ENCODE assay signal across 11 cellular contexts in the genomic region with DNA sequence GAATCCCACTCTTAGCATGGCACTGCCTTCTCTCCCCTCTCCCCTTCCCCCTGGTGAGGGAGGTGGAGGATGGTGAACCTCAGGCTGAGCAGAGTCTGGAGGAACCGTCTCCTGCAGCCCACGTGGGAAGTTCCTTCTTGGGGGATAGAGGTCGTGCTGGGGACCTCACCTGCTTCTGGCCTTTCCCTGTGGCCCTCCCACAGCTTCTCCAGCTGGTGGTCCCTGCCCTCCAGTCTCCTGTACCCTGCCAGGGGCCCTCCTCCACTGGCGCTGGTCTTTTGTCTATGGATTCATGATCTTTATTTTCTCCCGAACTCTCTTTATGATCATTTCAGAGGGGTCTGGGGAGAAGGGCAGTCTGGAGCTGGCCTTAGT. TPM values are rescaled to one million over a fixed set of nuclear protein-coding genes. Genes with fewer than 3 reads are reported as not detected.
A peak's percentile ranks its signal among the peaks of the same experiment; 100 is the strongest.
DNase-seq lines count a peak whose midpoint lies in the region; ATAC-seq, FAIRE-seq and TF ChIP-seq lines count a peak whose summit lies in the region.
"Had no signal": no experiment of that assay in that cellular context is flagged by ENCODE, and none has a peak within 500 bp of the region (broad histone marks: within the 10 kb centered on the region; RNA-seq: fewer than 3 reads in every experiment).

No MANE protein-coding gene starts in this region.

- H2AK5ac ChIP-seq in H9 (ENCODE audit: insufficient read length, low read length), result no peak overlapping the region

- H2BK12ac ChIP-seq in H9 (ENCODE audit: insufficient read length, low read depth, low read length), result no peak overlapping the region

- peaks cover 3% of the 10 kb centered on the region for H4K20me1 ChIP-seq in H9 (ENCODE audit: control insufficient read depth, insufficient read depth, insufficient read length)
- H4K20me1 ChIP-seq in astrocyte (ENCODE audit: insufficient read depth, low read length), result peaks cover 4% of the 10 kb centered on the region

- ATAC-seq in stimulated activated naive B cell treated with anti-CD40 and anti-IgM and Interleukin-4, amounts not matched to agents 10 μg/mL and 1 μg/mL and 100 μg/mL, for 72 hours (replicated peaks), result no peak
- ATAC-seq in HG03159 (IDR thresholded peaks at IDR 0.05; ENCODE audit: unreplicated experiment) (no peak), HG03196 (IDR thresholded peaks at IDR 0.05; ENCODE audit: unreplicated experiment) (no peak)

- no peak overlapping the region for H2BK5ac ChIP-seq in H9 (ENCODE audit: insufficient read length, low read length)

- no peak overlapping the region for H3K27ac Mint-ChIP-seq in H9
- H3K27ac Mint-ChIP-seq in astrocyte (ENCODE audit: unreplicated experiment), result no peak overlapping the region
- peak overlapping the region; percentile 37 for H3K27ac Mint-ChIP-seq in stimulated activated naive B cell treated with anti-CD40 and anti-IgM and Interleukin-4, amounts not matched to agents 10 μg/mL and 1 μg/mL and 100 μg/mL, for 72 hours

- WGBS in H9 (ENCODE audit: extremely low coverage, insufficient read length, low lambda C conversion rate), result no CpG with 5 or more reads among the region's 5 CpGs

- H3K27ac ChIP-seq in H9 (ENCODE audit: insufficient read length, low read depth, low read length) (no peak overlapping the region), astrocyte (ENCODE audit: low read depth, low read length) (no peak overlapping the region)

- no peak for DNase-seq in H9
- no peak for DNase-seq in astrocyte (ENCODE audit: low read depth)
- DNase-seq in stimulated activated naive B cell treated with anti-CD40 and anti-IgM and Interleukin-4, amounts not matched to agents 10 μg/mL and 1 μg/mL and 100 μg/mL, for 72 hours, result no peak
- DNase-seq in activated CD4-positive, alpha-beta T cell treated with anti-CD3 and anti-CD28 coated beads for 1 hour, result no peak
- DNase-seq: activated CD4-positive, CD25-positive, alpha-beta regulatory T cell; NCI-H1417 treated with DMSO at 0.1 percent for 48 hours; NCI-H526 treated with DMSO at 0.1 percent for 48 hours had no signal

- peaks cover 0 to 3% (median 3%) of the 10 kb centered on the region in 3 experiments; a peak in 2 of 7 replicates for H3K36me3 Mint-ChIP-seq in H9 (ENCODE audit: insufficient read depth in 1 of 3, low read depth in 3 of 3)
- peaks cover 8% of the 10 kb centered on the region for H3K36me3 Mint-ChIP-seq in astrocyte (ENCODE audit: low read depth, unreplicated experiment)
- peaks cover 0 to 18% of the 10 kb centered on the region in 2 donors for H3K36me3 Mint-ChIP-seq in stimulated activated naive B cell treated with anti-CD40 and anti-IgM and Interleukin-4, amounts not matched to agents 10 μg/mL and 1 μg/mL and 100 μg/mL, for 72 hours

- no peak overlapping the region for H3K23ac ChIP-seq in H9 (ENCODE audit: insufficient read length, low read depth, low read length)

- H3K4me1 Mint-ChIP-seq in H9, result peaks cover 6 to 25% of the 10 kb centered on the region in 2 experiments; a peak in 3 of 4 replicates
- H3K4me1 Mint-ChIP-seq in astrocyte (ENCODE audit: low read depth, unreplicated experiment), result no peaks in the 10 kb centered on the region
- peaks cover 23 to 56% of the 10 kb centered on the region in 2 donors for H3K4me1 Mint-ChIP-seq in stimulated activated naive B cell treated with anti-CD40 and anti-IgM and Interleukin-4, amounts not matched to agents 10 μg/mL and 1 μg/mL and 100 μg/mL, for 72 hours

- no peak overlapping the region for H3K9ac ChIP-seq in H9 (ENCODE audit: extremely low read depth, insufficient read length, low read length)
- no peak overlapping the region for H3K9ac ChIP-seq in astrocyte (ENCODE audit: low read length)

- no peak overlapping the region for H3K18ac ChIP-seq in H9 (ENCODE audit: insufficient read length, low read depth, low read length)

- FAIRE-seq in astrocyte (lab: Jason Lieb, UNC), result no peak

- no peaks in the 10 kb centered on the region for H3K9me3 ChIP-seq in H9 (ENCODE audit: control insufficient read depth, low read depth, low read length)
- no peaks in the 10 kb centered on the region for H3K9me3 ChIP-seq in astrocyte (ENCODE audit: insufficient read depth, low read depth, low read length)
- H3K9me3 ChIP-seq in iPS-18c (ENCODE audit: control insufficient read depth, insufficient read depth, low read length), result peaks cover 3% of the 10 kb centered on the region

- H3K79me2 ChIP-seq in H9 (ENCODE audit: insufficient read depth, low read length) (no peaks in the 10 kb centered on the region), astrocyte (ENCODE audit: insufficient read depth, low read length) (no peaks in the 10 kb centered on the region)

- H3K27me3 Mint-ChIP-seq in H9 (ENCODE audit: low read depth), result peaks cover 89% of the 10 kb centered on the region
- H3K27me3 Mint-ChIP-seq in astrocyte (ENCODE audit: low read depth, unreplicated experiment), result peaks cover 25% of the 10 kb centered on the region
- peaks cover 9 to 23% of the 10 kb centered on the region in 2 donors for H3K27me3 Mint-ChIP-seq in stimulated activated naive B cell treated with anti-CD40 and anti-IgM and Interleukin-4, amounts not matched to agents 10 μg/mL and 1 μg/mL and 100 μg/mL, for 72 hours

- no peaks in the 10 kb centered on the region for H3K79me1 ChIP-seq in H9 (ENCODE audit: insufficient read depth, low read depth, low read length, poor library complexity, severe bottlenecking)

- H2AFZ ChIP-seq in H9 (ENCODE audit: low read length), result no peak overlapping the region
- H2AFZ ChIP-seq in astrocyte (ENCODE audit: low read depth, low read length), result peak overlapping the region; percentile 71

- H3K27me3 ChIP-seq in H9 (ENCODE audit: insufficient read depth, low read length) (peaks cover 12% of the 10 kb centered on the region), astrocyte (ENCODE audit: insufficient read depth, low read length) (peaks cover 6% of the 10 kb centered on the region)

- H3K56ac ChIP-seq in H9 (ENCODE audit: insufficient read length, low read depth, low read length), result no peak overlapping the region

- H3T11ph ChIP-seq in H9 (ENCODE audit: low read length), result no peak overlapping the region

- no peak overlapping the region for H2BK120ac ChIP-seq in H9 (ENCODE audit: low read depth, low read length, poor library complexity, severe bottlenecking)

- peaks cover 0 to 12% of the 10 kb centered on the region in 2 experiments; a peak in 2 of 5 replicates for H3K9me3 Mint-ChIP-seq in H9
- no peaks in the 10 kb centered on the region for H3K9me3 Mint-ChIP-seq in astrocyte (ENCODE audit: unreplicated experiment)
- no peaks in the 10 kb centered on the region for H3K9me3 Mint-ChIP-seq in stimulated activated naive B cell treated with anti-CD40 and anti-IgM and Interleukin-4, amounts not matched to agents 10 μg/mL and 1 μg/mL and 100 μg/mL, for 72 hours

- H4K5ac ChIP-seq in H9 (ENCODE audit: insufficient read length, low read depth, low read length), result no peak overlapping the region

- H3K23me2 ChIP-seq in H9 (ENCODE audit: insufficient read length, low read depth, low read length, poor library complexity, severe bottlenecking), result peaks cover 8% of the 10 kb centered on the region

- TF ChIP-seq CTCF in H9 (conservative IDR thresholded peaks at IDR 0.05), result no peak
- TF ChIP-seq CTCF in astrocyte (IDR thresholded peaks at IDR 0.05; ENCODE audit: insufficient read depth, low read depth, low read length), result no peak

- no peaks in the 10 kb centered on the region for H3K36me3 ChIP-seq in astrocyte (ENCODE audit: insufficient read depth, low read length)

- no peak overlapping the region for H4K91ac ChIP-seq in H9 (ENCODE audit: insufficient read length, low read depth, low read length)

- H4K8ac ChIP-seq in H9 (replicated peaks; ENCODE audit: insufficient read length, low read depth, low read length), result no peak overlapping the region

- H3K4me1 ChIP-seq in H9 (ENCODE audit: insufficient read depth, low read length), result no peaks in the 10 kb centered on the region
- H3K4me1 ChIP-seq in astrocyte (ENCODE audit: insufficient read depth, low read length), result peaks cover 3% of the 10 kb centered on the region

- H2BK15ac ChIP-seq in H9 (ENCODE audit: low read depth, low read length), result no peak overlapping the region

- H3K4ac ChIP-seq in H9 (ENCODE audit: low read depth, low read length), result no peak overlapping the region

- no peak overlapping the region for H3K14ac ChIP-seq in H9 (ENCODE audit: insufficient read depth, low read length)

- H2BK20ac ChIP-seq in H9 (ENCODE audit: low read depth, low read length, poor library complexity, severe bottlenecking), result no peak overlapping the region

- H3K4me3 Mint-ChIP-seq in H9 (peak overlapping the region; percentile 46 to 60; a peak in 3 of 5 replicates), astrocyte (ENCODE audit: unreplicated experiment) (no peak overlapping the region)
- H3K4me3 Mint-ChIP-seq in stimulated activated naive B cell treated with anti-CD40 and anti-IgM and Interleukin-4, amounts not matched to agents 10 μg/mL and 1 μg/mL and 100 μg/mL, for 72 hours, result peak overlapping the region; percentile 66 to 82

- H3K4me3 ChIP-seq in astrocyte (ENCODE audit: insufficient read depth, low read depth, low read length) (peak overlapping the region; percentile 33), iPS-18c (ENCODE audit: insufficient read depth, low read depth, low read length) (peak overlapping the region; percentile 43; the same call in 1 of the 2 replicates)

- H3K4me2 ChIP-seq in H9 (ENCODE audit: insufficient read depth, insufficient read length, low read length) (peak overlapping the region; percentile 34), astrocyte (ENCODE audit: low read length) (peak overlapping the region; percentile 84)

RNA-seq across cellular contexts. Expression of a gene that starts 9.0 kb away (rescaled TPM):
- total RNA-seq in H9 (2021) (222 and 230 TPM in 2 replicates), astrocyte (93.7 and 111 TPM in 2 replicates)

RNA-seq across cellular contexts. Expression of a gene that starts 12.3 kb away (rescaled TPM):
- total RNA-seq in H9 (2021), result 0.50 and 0.83 TPM in 2 replicates
- total RNA-seq in astrocyte, result 1.2 and 2.5 TPM in 2 replicates
- total RNA-seq: HT1080 had no signal
